1 cellular context compared by ENCODE assay signal in genomic region chr19:19743176-19743575, GRCh38.
TF ChIP-seq lines count a peak whose summit lies in the region.

No MANE protein-coding gene starts in this region.

TF ChIP-seq in SK-N-SH, 30 proteins besides CTCF, POLR2A, EP300 and RAD21 (continued from another document):
- TF ChIP-seq, protein P1, sequence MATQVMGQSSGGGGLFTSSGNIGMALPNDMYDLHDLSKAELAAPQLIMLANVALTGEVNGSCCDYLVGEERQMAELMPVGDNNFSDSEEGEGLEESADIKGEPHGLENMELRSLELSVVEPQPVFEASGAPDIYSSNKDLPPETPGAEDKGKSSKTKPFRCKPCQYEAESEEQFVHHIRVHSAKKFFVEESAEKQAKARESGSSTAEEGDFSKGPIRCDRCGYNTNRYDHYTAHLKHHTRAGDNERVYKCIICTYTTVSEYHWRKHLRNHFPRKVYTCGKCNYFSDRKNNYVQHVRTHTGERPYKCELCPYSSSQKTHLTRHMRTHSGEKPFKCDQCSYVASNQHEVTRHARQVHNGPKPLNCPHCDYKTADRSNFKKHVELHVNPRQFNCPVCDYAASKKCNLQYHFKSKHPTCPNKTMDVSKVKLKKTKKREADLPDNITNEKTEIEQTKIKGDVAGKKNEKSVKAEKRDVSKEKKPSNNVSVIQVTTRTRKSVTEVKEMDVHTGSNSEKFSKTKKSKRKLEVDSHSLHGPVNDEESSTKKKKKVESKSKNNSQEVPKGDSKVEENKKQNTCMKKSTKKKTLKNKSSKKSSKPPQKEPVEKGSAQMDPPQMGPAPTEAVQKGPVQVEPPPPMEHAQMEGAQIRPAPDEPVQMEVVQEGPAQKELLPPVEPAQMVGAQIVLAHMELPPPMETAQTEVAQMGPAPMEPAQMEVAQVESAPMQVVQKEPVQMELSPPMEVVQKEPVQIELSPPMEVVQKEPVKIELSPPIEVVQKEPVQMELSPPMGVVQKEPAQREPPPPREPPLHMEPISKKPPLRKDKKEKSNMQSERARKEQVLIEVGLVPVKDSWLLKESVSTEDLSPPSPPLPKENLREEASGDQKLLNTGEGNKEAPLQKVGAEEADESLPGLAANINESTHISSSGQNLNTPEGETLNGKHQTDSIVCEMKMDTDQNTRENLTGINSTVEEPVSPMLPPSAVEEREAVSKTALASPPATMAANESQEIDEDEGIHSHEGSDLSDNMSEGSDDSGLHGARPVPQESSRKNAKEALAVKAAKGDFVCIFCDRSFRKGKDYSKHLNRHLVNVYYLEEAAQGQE (IDR thresholded peaks at IDR 0.05; ENCODE audit: low read depth, low read length) = no peak
- TF ChIP-seq CHD2 (IDR thresholded peaks at IDR 0.05; ENCODE audit: low read length, partially characterized antibody) (no peak), ELF1 (IDR thresholded peaks at IDR 0.05) (no peak), JUND (IDR thresholded peaks at IDR 0.05) (no peak), TEAD4 (IDR thresholded peaks at IDR 0.05; ENCODE audit: borderline replicate concordance, insufficient read depth) (no peak), USF2 (IDR thresholded peaks at IDR 0.05; ENCODE audit: borderline replicate concordance, low read depth, low read length) (no peak)
